Comparison of ENCODE assay signal across 33 cellular contexts in the genomic region with DNA sequence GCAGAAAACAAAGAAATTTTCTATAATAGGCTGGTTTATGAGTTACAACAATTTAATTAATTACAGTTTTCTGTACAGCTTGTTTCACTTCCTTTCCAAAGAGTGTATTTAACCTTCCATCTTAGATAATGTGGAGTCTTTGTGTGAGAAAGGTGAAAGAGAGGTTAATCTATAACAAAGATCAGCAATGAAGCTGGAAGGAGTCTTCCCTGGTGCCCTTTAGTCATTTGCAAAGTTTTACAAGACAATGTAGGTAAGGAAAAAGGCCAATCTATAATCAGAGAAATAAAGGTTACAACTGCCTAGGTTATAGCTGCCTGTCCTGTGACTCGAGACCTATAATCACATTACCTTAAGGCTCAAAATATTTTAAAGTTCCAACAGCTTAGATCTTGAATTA.
"Had no signal": no experiment of that assay in that cellular context is flagged by ENCODE, and none has a peak within 500 bp of the region (broad histone marks: within the 10 kb centered on the region; RNA-seq: fewer than 3 reads in every experiment).

No MANE protein-coding gene starts in this region.

- H3K9me3 ChIP-seq: ascending aorta, breast epithelium, esophagus muscularis mucosa, gastrocnemius medialis had no signal

- H3K4me3 ChIP-seq: ascending aorta, breast epithelium, cardiac muscle cell, esophagus muscularis mucosa, gastrocnemius medialis had no signal

- H3K27ac ChIP-seq: ascending aorta, breast epithelium, cardiac muscle cell, esophagus muscularis mucosa, foreskin keratinocyte, gastrocnemius medialis, WERI-Rb-1 had no signal

- ATAC-seq: activated CD4-positive, alpha-beta T cell treated with anti-CD3 and anti-CD28 coated beads for 36 hours; activated CD4-positive, CD25-positive, alpha-beta regulatory T cell treated with anti-CD3 and anti-CD28 coated beads, Interleukin-2, amount 50 U/mL, for 24 hours; activated naive CD4-positive, alpha-beta T cell treated with anti-CD3 and anti-CD28 coated beads, Interleukin-2, amount 50 U/mL, for 72 hours; activated T-cell treated with anti-CD3 and anti-CD28 coated beads, Interleukin-2, amount 50 U/mL, for 72 hours; effector memory CD8-positive, alpha-beta T cell; foreskin keratinocyte; gastrocnemius medialis; T-helper 17 cell had no signal

- H3K27me3 ChIP-seq: ascending aorta, breast epithelium, cardiac muscle cell, foreskin keratinocyte, gastrocnemius medialis had no signal

- DNase-seq: activated B cell treated with CpG ODN at 0.5 μM for 24 hours; activated CD4-positive, alpha-beta memory T cell treated with anti-CD3 and anti-CD28 coated beads, Interleukin-2, amount 10 ng/mL, durations not matched to agents 7 days and 5 days; activated CD4-positive, alpha-beta T cell treated with anti-CD3 and anti-CD28 coated beads for 36 hours; activated CD4-positive, alpha-beta T cell treated with anti-CD3 and anti-CD28 coated beads, Interleukin-2, amount 10 ng/mL, durations not matched to agents 7 days and 5 days; activated CD4-positive, alpha-beta T cell treated with anti-CD3 and anti-CD28 coated beads, Interleukin-2, amount 50 U/mL, for 4 hours; activated CD8-positive, alpha-beta memory T cell treated with anti-CD3 and anti-CD28 coated beads, Interleukin-2, amount 50 U/mL, for 48 hours; activated gamma-delta T cell; activated naive CD4-positive, alpha-beta T cell; activated naive CD4-positive, alpha-beta T cell treated with anti-CD3 and anti-CD28 coated beads, Interleukin-2, amount 10 ng/mL, durations not matched to agents 7 days and 5 days; activated naive CD8-positive, alpha-beta T cell treated with anti-CD3 and anti-CD28 coated beads, Interleukin-2, amount 10 ng/mL, durations not matched to agents 7 days and 5 days; activated T-cell treated with anti-CD3 and anti-CD28 coated beads for 4 hours; activated T-cell treated with anti-CD3 and anti-CD28 coated beads, Interleukin-2, amount 50 U/mL, for 24 hours; activated T-cell treated with anti-CD3 and anti-CD28 coated beads, Interleukin-2, amount 50 U/mL, for 72 hours; central memory CD4-positive, alpha-beta T cell; cerebellar nuclear complex; cortex of kidney; dermis blood vessel endothelial cell; effector CD4-positive, alpha-beta T cell; effector memory CD8-positive, alpha-beta T cell; erythroblast; foreskin keratinocyte; gastrocnemius medialis; glutamatergic neuron; T-helper 1 cell; T-helper 17 cell; T1000; WERI-Rb-1 had no signal

- H3K4me1 ChIP-seq: breast epithelium, foreskin keratinocyte, gastrocnemius medialis had no signal

- H3K36me3 ChIP-seq: ascending aorta, breast epithelium, cardiac muscle cell, esophagus muscularis mucosa, gastrocnemius medialis, WERI-Rb-1 had no signal
